Comparison of ENCODE assay signal across 9 cellular contexts in the genomic region with DNA sequence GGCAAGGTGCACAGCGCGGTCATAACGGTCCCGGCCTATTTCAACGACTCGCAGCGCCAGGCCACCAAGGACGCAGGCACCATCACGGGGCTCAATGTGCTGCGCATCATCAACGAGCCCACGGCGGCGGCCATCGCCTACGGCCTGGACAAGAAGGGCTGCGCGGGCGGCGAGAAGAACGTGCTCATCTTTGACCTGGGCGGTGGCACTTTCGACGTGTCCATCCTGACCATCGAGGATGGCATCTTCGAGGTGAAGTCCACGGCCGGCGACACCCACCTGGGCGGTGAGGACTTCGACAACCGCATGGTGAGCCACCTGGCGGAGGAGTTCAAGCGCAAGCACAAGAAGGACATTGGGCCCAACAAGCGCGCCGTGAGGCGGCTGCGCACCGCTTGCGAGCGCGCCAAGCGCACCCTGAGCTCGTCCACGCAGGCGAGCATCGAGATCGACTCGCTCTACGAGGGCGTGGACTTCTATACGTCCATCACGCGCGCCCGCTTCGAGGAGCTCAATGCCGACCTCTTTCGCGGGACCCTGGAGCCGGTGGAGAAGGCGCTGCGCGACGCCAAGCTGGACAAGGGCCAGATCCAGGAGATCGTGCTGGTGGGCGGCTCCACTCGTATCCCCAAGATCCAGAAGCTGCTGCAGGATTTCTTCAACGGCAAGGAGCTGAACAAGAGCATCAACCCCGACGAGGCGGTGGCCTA.
DNase-seq lines count a peak whose midpoint lies in the region; TF ChIP-seq lines count a peak whose summit lies in the region.
"Had no signal": no experiment of that assay in that cellular context is flagged by ENCODE, and none has a peak within 500 bp of the region (broad histone marks: within the 10 kb centered on the region; RNA-seq: fewer than 3 reads in every experiment).

No MANE protein-coding gene starts in this region.

- peak overlapping the region; percentile 61 for H3K4me3 ChIP-seq in AG09309 (ENCODE audit: control insufficient read depth, low read depth, low read length)
- H3K4me3 ChIP-seq in mucosa of rectum (ENCODE audit: low read length in 2 of 2) = peak overlapping the region; percentile 72 to 76

- no peaks in the 10 kb centered on the region for H3K36me3 ChIP-seq in mucosa of rectum (ENCODE audit: control insufficient read depth in 2 of 2, insufficient read depth in 2 of 2, low read length in 2 of 2)

- no peaks in the 10 kb centered on the region for H3K27me3 ChIP-seq in mucosa of rectum (ENCODE audit: control insufficient read depth in 2 of 2, insufficient read depth in 2 of 2, low read length in 2 of 2)

- peaks cover 13 to 16% of the 10 kb centered on the region in 2 donors for H3K4me1 ChIP-seq in mucosa of rectum (ENCODE audit: control insufficient read depth in 2 of 2, insufficient read depth in 2 of 2, low read length in 2 of 2)

- H3K9me3 ChIP-seq in mucosa of rectum (ENCODE audit: control insufficient read depth in 2 of 2, low read length in 2 of 2) = peaks cover 0 to 3% of the 10 kb centered on the region in 2 donors

- DNase-seq in AG09309 (ENCODE audit: low read depth) (no peak), NCI-H510A (lab: John Stamatoyannopoulos, UW) (peak; percentile 48), AG08395 (ENCODE audit: low spot score) (no peak), 8988T (no peak), cortex of kidney (lab: John Stamatoyannopoulos, UW) (no peak), NCI-H2029 (lab: John Stamatoyannopoulos, UW) (no peak)
- DNase-seq: NCI-H1105 treated with DMSO at 0.1 percent for 48 hours had no signal

- peak; percentile 15 for TF ChIP-seq CTCF in AG09309 (IDR thresholded peaks at IDR 0.05; ENCODE audit: control insufficient read depth, insufficient read depth, low read depth, low read length, missing control alignments)

- H3K9ac ChIP-seq in mucosa of rectum (ENCODE audit: low read depth in 1 of 2, low read length in 2 of 2) = no peak overlapping the region

- peak overlapping the region; percentile 13 for H3K27ac ChIP-seq in cingulate gyrus (ENCODE audit: low read depth, low read length)
- peak overlapping the region in 1 of 2 donors; percentile 58 for H3K27ac ChIP-seq in mucosa of rectum (ENCODE audit: low read depth in 2 of 2, low read length in 2 of 2)
